Comparison of ENCODE assay signal across 2 cellular contexts in genomic region chr11:61976813-61977475, GRCh38.
TF ChIP-seq lines count a peak whose summit lies in the region.

No MANE protein-coding gene starts in this region.

TF ChIP-seq in IMR-90, 13 proteins besides CTCF, POLR2A, EP300 and RAD21 (continued from another document):
- no peak for TF ChIP-seq CHD1 (IDR thresholded peaks at IDR 0.05; ENCODE audit: low read depth, low read length)
- no peak for TF ChIP-seq FOS (IDR thresholded peaks at IDR 0.05; ENCODE audit: low read depth, low read length)
- TF ChIP-seq ELK1 (IDR thresholded peaks at IDR 0.05; ENCODE audit: borderline replicate concordance, low read depth, low read length), result no peak
- no peak for TF ChIP-seq NFE2L2 (IDR thresholded peaks at IDR 0.05; ENCODE audit: low read depth, low read length)

TF ChIP-seq in SK-N-SH treated with all-trans-retinoic acid at 6 μM for 48 hours, 23 proteins besides CTCF, POLR2A, EP300 and RAD21 (continued from another document):
- TF ChIP-seq TCF4 (CRISPR knock-in tag; IDR thresholded peaks at IDR 0.05; ENCODE audit: borderline replicate concordance) (no peak), ZNF8 (CRISPR knock-in tag; IDR thresholded peaks at IDR 0.05) (no peak), PPARA (CRISPR knock-in tag; IDR thresholded peaks at IDR 0.05; ENCODE audit: borderline replicate concordance) (no peak), TOX (CRISPR knock-in tag; IDR thresholded peaks at IDR 0.05; ENCODE audit: borderline replicate concordance) (no peak), BACH2 (CRISPR knock-in tag; IDR thresholded peaks at IDR 0.05; ENCODE audit: borderline replicate concordance) (no peak), ZFP3 (CRISPR knock-in tag; IDR thresholded peaks at IDR 0.05) (no peak), ARNTL (CRISPR knock-in tag; IDR thresholded peaks at IDR 0.05; ENCODE audit: borderline replicate concordance, low read depth) (no peak)
